Comparison of ENCODE assay signal across 9 cellular contexts in the genomic region with DNA sequence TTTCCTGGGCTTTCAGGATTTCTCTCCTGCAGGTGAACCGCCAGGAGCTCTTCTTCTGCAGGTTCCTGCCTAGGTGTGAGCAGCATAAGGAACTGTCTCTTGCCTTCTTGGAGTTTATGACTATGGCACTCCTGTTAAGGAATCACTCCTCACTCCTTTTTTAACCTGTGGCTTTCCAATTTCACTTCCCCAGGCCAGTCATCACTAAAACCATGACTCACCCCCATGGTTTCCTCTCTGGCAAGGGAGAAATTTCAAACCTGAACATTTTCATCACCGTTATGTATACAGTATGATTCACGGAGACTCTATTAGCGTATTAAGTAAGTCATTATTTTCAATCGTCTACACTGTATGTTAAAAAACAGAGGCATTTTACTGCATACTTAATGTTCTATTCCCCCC.
DNase-seq lines count a peak whose midpoint lies in the region; ATAC-seq and TF ChIP-seq lines count a peak whose summit lies in the region.
"Had no signal": no experiment of that assay in that cellular context is flagged by ENCODE, and none has a peak within 500 bp of the region (broad histone marks: within the 10 kb centered on the region; RNA-seq: fewer than 3 reads in every experiment).

No MANE protein-coding gene starts in this region.

- H3K27ac ChIP-seq in neural progenitor cell, result no peak overlapping the region
- H3K27ac ChIP-seq in effector memory CD4-positive, alpha-beta T cell (ENCODE audit: insufficient read depth, low read length, poor library complexity, severe bottlenecking), result no peak overlapping the region
- H3K27ac ChIP-seq in gastrocnemius medialis, result no peak overlapping the region
- H3K27ac ChIP-seq: adrenal gland had no signal

- no peaks in the 10 kb centered on the region for H3K36me3 Mint-ChIP-seq in neural progenitor cell

- no peaks in the 10 kb centered on the region for H3K9me3 Mint-ChIP-seq in neural progenitor cell

- no peak for TF ChIP-seq POLR2A in gastrocnemius medialis (IDR thresholded peaks at IDR 0.05)

- ATAC-seq in GM19025 (IDR thresholded peaks at IDR 0.05; ENCODE audit: low read depth, unreplicated experiment) (peak; percentile 33), HG03025 (IDR thresholded peaks at IDR 0.05; ENCODE audit: low FRiP score, unreplicated experiment) (peak; percentile 35), GM19328 (IDR thresholded peaks at IDR 0.05; ENCODE audit: unreplicated experiment) (no peak), gastrocnemius medialis (no peak)

- H3K27me3 ChIP-seq in neural progenitor cell (peaks cover 6% of the 10 kb centered on the region), gastrocnemius medialis (no peaks in the 10 kb centered on the region)
- H3K27me3 ChIP-seq in effector memory CD4-positive, alpha-beta T cell (replicated peaks; ENCODE audit: control insufficient read depth, insufficient read depth, low read length, poor library complexity, severe bottlenecking), result no peaks in the 10 kb centered on the region
- H3K27me3 ChIP-seq: adrenal gland had no signal

- no peaks in the 10 kb centered on the region for H3K9me3 ChIP-seq in neural progenitor cell (ENCODE audit: low read depth)
- no peaks in the 10 kb centered on the region for H3K9me3 ChIP-seq in effector memory CD4-positive, alpha-beta T cell (ENCODE audit: control insufficient read depth, low read length)
- H3K9me3 ChIP-seq in gastrocnemius medialis, result no peaks in the 10 kb centered on the region
- H3K9me3 ChIP-seq: adrenal gland had no signal

- no peak overlapping the region for H3K27ac Mint-ChIP-seq in neural progenitor cell

- no peak overlapping the region for H2AFZ ChIP-seq in neural progenitor cell (replicated peaks)

- H3K4me3 ChIP-seq in neural progenitor cell, result no peak overlapping the region
- H3K4me3 ChIP-seq in effector memory CD4-positive, alpha-beta T cell (ENCODE audit: insufficient read depth, low read depth, low read length, poor library complexity, severe bottlenecking), result no peak overlapping the region
- H3K4me3 ChIP-seq in gastrocnemius medialis, result no peak overlapping the region
- H3K4me3 ChIP-seq: adrenal gland had no signal

- H3K79me2 ChIP-seq in neural progenitor cell (ENCODE audit: low read depth), result no peaks in the 10 kb centered on the region

- peaks cover 8% of the 10 kb centered on the region for H3F3A ChIP-seq in neural progenitor cell (ENCODE audit: low read depth)

- H4K20me1 ChIP-seq in neural progenitor cell (ENCODE audit: low read depth), result peaks cover 8% of the 10 kb centered on the region

- peaks cover 2% of the 10 kb centered on the region for H3K27me3 Mint-ChIP-seq in neural progenitor cell (ENCODE audit: insufficient read depth, low read depth)

- H3K4me1 ChIP-seq in neural progenitor cell (peaks cover 20% of the 10 kb centered on the region), gastrocnemius medialis (no peaks in the 10 kb centered on the region)
- H3K4me1 ChIP-seq in effector memory CD4-positive, alpha-beta T cell (ENCODE audit: control insufficient read depth, insufficient read depth, low read length, poor library complexity, severe bottlenecking), result no peaks in the 10 kb centered on the region
- H3K4me1 ChIP-seq: adrenal gland had no signal

- no peaks in the 10 kb centered on the region for H3K36me3 ChIP-seq in neural progenitor cell
- no peaks in the 10 kb centered on the region for H3K36me3 ChIP-seq in effector memory CD4-positive, alpha-beta T cell (ENCODE audit: control insufficient read depth, insufficient read depth, low read length)
- no peaks in the 10 kb centered on the region for H3K36me3 ChIP-seq in gastrocnemius medialis
- H3K36me3 ChIP-seq: adrenal gland had no signal

- DNase-seq in RPMI8226, result peak; percentile 34
- no peak for DNase-seq in neural progenitor cell (ENCODE audit: low spot score)
- no peak for DNase-seq in COLO668 (lab: John Stamatoyannopoulos, UW; ENCODE audit: unreplicated experiment)
- DNase-seq in effector memory CD4-positive, alpha-beta T cell, result no peak
- DNase-seq in gastrocnemius medialis, result no peak
- DNase-seq: adrenal gland had no signal

- no peak overlapping the region for H3K4me3 Mint-ChIP-seq in neural progenitor cell

- in situ Hi-C loops in gastrocnemius medialis (cut with MboI; ENCODE audit: low sequenced_read_pairs in 4 of 4), result no loop called here

- TF ChIP-seq CTCF in neural progenitor cell (IDR thresholded peaks at IDR 0.05) (no peak), gastrocnemius medialis (IDR thresholded peaks at IDR 0.05 in 4 of 5, conservative IDR thresholded peaks at IDR 0.05 in 1 of 5) (no peak)

- no peak overlapping the region for H3K9ac ChIP-seq in neural progenitor cell

- H3K4me1 Mint-ChIP-seq in neural progenitor cell, result peaks cover 24% of the 10 kb centered on the region

- H3K4me2 ChIP-seq in neural progenitor cell, result peak overlapping the region; percentile 50

- intact Hi-C loops in gastrocnemius medialis (cut with DNase I; ENCODE audit: low total_unique reads), result no loop called here

Comparison
In these comparisons a context has a peak if more than half of its experiments do, and no peak if none do; other contexts are left out.
1. ATAC-seq: peak in GM19025 (single experiment) and HG03025 (single experiment); none in GM19328 (single experiment) and gastrocnemius medialis (0 of 2).